ENCODE assay signal across 23 cellular contexts in the genomic region with DNA sequence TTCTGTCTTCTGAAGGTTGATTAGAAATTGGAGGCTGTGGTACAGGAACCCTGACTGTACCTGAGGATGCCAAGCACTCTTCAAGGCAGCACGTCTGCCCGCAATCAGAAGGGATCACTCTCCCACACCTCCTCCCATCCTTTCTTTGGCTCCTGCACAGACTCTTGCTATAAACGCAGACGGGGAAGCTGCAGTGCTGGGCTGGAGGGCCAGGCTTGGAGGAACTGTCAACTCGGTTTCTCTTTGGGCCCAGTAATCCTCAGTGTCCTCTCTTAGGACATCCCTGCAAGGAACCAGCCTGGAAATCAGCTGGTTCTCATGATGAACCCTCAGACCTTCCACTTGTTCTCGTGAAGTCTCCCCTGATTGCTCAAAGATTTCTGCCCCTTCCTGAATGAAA.
"Had no signal": no experiment of that assay in that cellular context is flagged by ENCODE, and none has a peak within 500 bp of the region (broad histone marks: within the 10 kb centered on the region; RNA-seq: fewer than 3 reads in every experiment).

No MANE protein-coding gene starts in this region.

- H3K4me1 ChIP-seq: colonic mucosa, foreskin keratinocyte, gastroesophageal sphincter, left lung, lower lobe of right lung had no signal

- H3K36me3 ChIP-seq: colonic mucosa, gastroesophageal sphincter, left lung, lower lobe of right lung had no signal

- H3K4me2 ChIP-seq: hepatocyte had no signal

- H3K9me3 ChIP-seq: colonic mucosa, gastroesophageal sphincter, left lung, lower lobe of right lung, mucosa of descending colon had no signal

- ATAC-seq: effector memory CD8-positive, alpha-beta T cell; esophagus mucosa; foreskin keratinocyte; gastroesophageal sphincter; left cardiac atrium; left lung; left ventricle myocardium superior; mucosa of descending colon had no signal

- H2AFZ ChIP-seq: hepatocyte had no signal

- DNase-seq: colonic mucosa; cortex of kidney; effector CD8-positive, alpha-beta T cell; effector memory CD8-positive, alpha-beta T cell; endodermal cell; erythroblast; foreskin keratinocyte; hypothalamus; immature natural killer cell; left cardiac atrium; left lung; left ventricle myocardium superior; lower lobe of right lung; mesenchymal stem cell; mucosa of descending colon; naive B cell had no signal

- H3K27me3 ChIP-seq: colonic mucosa, foreskin keratinocyte, gastroesophageal sphincter, left lung had no signal

- H3K27ac ChIP-seq: colonic mucosa, epithelial cell of prostate, foreskin keratinocyte, gastroesophageal sphincter, hepatocyte, left lung, lower lobe of right lung had no signal

- FAIRE-seq: endometrium, frontal cortex, keratinocyte had no signal

- H3K4me3 ChIP-seq: colonic mucosa, gastroesophageal sphincter, hepatocyte, left lung, lower lobe of right lung, mucosa of descending colon had no signal

- H3K79me2 ChIP-seq: hepatocyte had no signal
